ENCODE assay signal across 10 cellular contexts in genomic region chrX:107704181-107704580, GRCh38.
"Had no signal": no experiment of that assay in that cellular context is flagged by ENCODE, and none has a peak within 500 bp of the region (broad histone marks: within the 10 kb centered on the region; RNA-seq: fewer than 3 reads in every experiment).

No MANE protein-coding gene starts in this region.

- H3K27ac ChIP-seq: esophagus muscularis mucosa, pancreas, tibial artery, vagina had no signal

- H3K9me3 Mint-ChIP-seq: stimulated activated naive B cell treated with anti-CD40 and anti-IgM and Interleukin-4, amounts not matched to agents 10 μg/mL and 1 μg/mL and 100 μg/mL, for 72 hours had no signal

- H3K36me3 Mint-ChIP-seq: stimulated activated naive B cell treated with anti-CD40 and anti-IgM and Interleukin-4, amounts not matched to agents 10 μg/mL and 1 μg/mL and 100 μg/mL, for 72 hours had no signal

- H3K27ac Mint-ChIP-seq: stimulated activated naive B cell treated with anti-CD40 and anti-IgM and Interleukin-4, amounts not matched to agents 10 μg/mL and 1 μg/mL and 100 μg/mL, for 72 hours had no signal

- H3K27me3 ChIP-seq: esophagus muscularis mucosa, pancreas, tibial artery, vagina had no signal

- ATAC-seq: pancreas; stimulated activated naive B cell treated with anti-CD40 and anti-IgM and Interleukin-4, amounts not matched to agents 10 μg/mL and 1 μg/mL and 100 μg/mL, for 72 hours had no signal

- H3K36me3 ChIP-seq: esophagus muscularis mucosa, pancreas, tibial artery, vagina had no signal

- DNase-seq: activated CD4-positive, alpha-beta T cell treated with anti-CD3 and anti-CD28 coated beads, Interleukin-2, amount 50 U/mL, for 1 hour; activated CD8-positive, alpha-beta memory T cell treated with anti-CD3 and anti-CD28 coated beads for 24 hours; activated naive CD4-positive, alpha-beta T cell; caudate nucleus; hippocampal formation; pancreas; stimulated activated naive B cell treated with anti-CD40 and anti-IgM and Interleukin-4, amounts not matched to agents 10 μg/mL and 1 μg/mL and 100 μg/mL, for 72 hours; tibial artery had no signal

- H3K9me3 ChIP-seq: esophagus muscularis mucosa, pancreas, tibial artery, vagina had no signal

- H3K4me3 ChIP-seq: esophagus muscularis mucosa, pancreas, tibial artery, vagina had no signal

- H3K4me3 Mint-ChIP-seq: stimulated activated naive B cell treated with anti-CD40 and anti-IgM and Interleukin-4, amounts not matched to agents 10 μg/mL and 1 μg/mL and 100 μg/mL, for 72 hours had no signal
